Comparison of ENCODE assay signal across 8 cellular contexts in the genomic region with DNA sequence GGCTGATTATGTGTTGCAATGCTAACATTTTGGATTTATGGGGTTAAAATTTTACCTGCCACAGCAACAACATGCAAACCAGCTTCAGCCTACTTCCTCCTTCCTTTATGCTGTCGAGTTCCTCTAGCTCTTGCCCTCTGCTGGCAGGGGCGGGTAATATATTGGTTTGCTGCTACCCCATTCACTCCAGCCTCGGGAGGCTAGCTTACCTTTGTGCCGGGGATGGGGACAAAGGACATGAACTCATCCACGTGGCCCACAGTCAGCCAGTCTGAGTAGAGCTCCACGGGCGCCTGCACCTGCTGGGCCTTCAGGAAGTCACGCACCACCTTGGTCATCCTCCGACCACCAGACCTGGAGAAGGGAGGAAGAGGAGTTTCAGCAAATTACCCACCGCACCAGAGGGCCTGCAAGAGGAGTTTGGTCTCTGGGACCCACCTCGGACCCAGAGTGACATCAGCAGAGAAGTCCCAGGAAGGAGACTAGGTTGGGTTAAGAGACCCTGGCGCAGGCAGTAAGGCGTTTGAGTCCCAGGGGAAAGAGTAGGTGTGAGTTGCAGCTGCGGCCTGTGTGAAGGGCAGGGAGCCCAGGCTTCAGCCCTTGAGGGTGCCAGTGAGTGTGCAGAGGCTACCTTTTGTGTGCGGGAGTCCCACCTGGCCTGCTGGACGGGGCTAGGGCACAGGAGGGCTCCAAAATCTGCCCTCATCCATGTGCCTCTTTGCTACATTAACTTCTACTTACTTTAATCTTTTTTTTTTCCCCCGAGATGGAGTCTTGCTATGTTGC. TPM values are rescaled to one million over a fixed set of nuclear protein-coding genes. Genes with fewer than 3 reads are reported as not detected.
A peak's percentile ranks its signal among the peaks of the same experiment; 100 is the strongest.
DNase-seq lines count a peak whose midpoint lies in the region; ATAC-seq, FAIRE-seq and TF ChIP-seq lines count a peak whose summit lies in the region.

No MANE protein-coding gene starts in this region.

- TF ChIP-seq CTCF in A549 (IDR thresholded peaks at IDR 0.05): peak; percentile 25; the same call in 2 of the 3 replicates
- TF ChIP-seq CTCF in GM12872 (IDR thresholded peaks at IDR 0.05; ENCODE audit: insufficient read depth, low read depth, low read length): peak; percentile 72
- peak; percentile 87 for TF ChIP-seq CTCF in Panc1 (IDR thresholded peaks at IDR 0.05)
- TF ChIP-seq CTCF in fibroblast of pulmonary artery (IDR thresholded peaks at IDR 0.05; ENCODE audit: low read length, missing control alignments): peak; percentile 43
- TF ChIP-seq CTCF in gastroesophageal sphincter (IDR thresholded peaks at IDR 0.05): no peak
- no peak for TF ChIP-seq CTCF in kidney (IDR thresholded peaks at IDR 0.05; ENCODE audit: borderline replicate concordance, extremely low read depth, insufficient read depth)

- POLR2A ChIA-PET in A549 (lab: Yijun Ruan, JAX) (no interaction called here), Panc1 (lab: Charles Lee) (interaction anchor here (0.6 kb wide), 1 partner anchor 1114 kb away, joined by 3 read pairs; no protein-coding TSS in a partner anchor)

- H3K9ac ChIP-seq in kidney (ENCODE audit: low read length in 2 of 2): no peak overlapping the region

- TF ChIP-seq RAD21 in A549 (conservative IDR thresholded peaks at IDR 0.05 in 1 of 2, IDR thresholded peaks at IDR 0.05 in 1 of 2): peak in 1 of 2 experiments; percentile 10; a peak in 1 of 5 replicates

- H3K36me3 ChIP-seq in Panc1 (ENCODE audit: control insufficient read depth, insufficient read depth, low read length) (no peaks in the 10 kb centered on the region), gastroesophageal sphincter (no peaks in the 10 kb centered on the region), kidney (ENCODE audit: control insufficient read depth in 1 of 2, insufficient read depth in 2 of 2, low read length in 2 of 2) (no peaks in the 10 kb centered on the region)

- FAIRE-seq in A549 (lab: Jason Lieb, UNC) (no peak), kidney (lab: Jason Lieb, UNC) (no peak)

- in situ Hi-C loops in Panc1 (cut with HindIII; ENCODE audit: low pct_unique_long_range_greater_than_20kb, low sequenced_read_pairs): no loop called here

- no peak overlapping the region for H3K4me2 ChIP-seq in A549

- no peak for TF ChIP-seq EP300 in A549 (IDR thresholded peaks at IDR 0.05)
- no peak for TF ChIP-seq EP300 in gastroesophageal sphincter (IDR thresholded peaks at IDR 0.05)

- 74% methylated on average over 8 of the region's 17 CpGs for WGBS in A549 (ENCODE audit: missing lambda C conversion rate)
- WGBS in gastroesophageal sphincter (ENCODE audit: low coverage in 1 of 2), 2 donors: 77 to 84% methylated on average over 5 to 8 of the region's 17 CpGs

- TF ChIP-seq POLR2A in A549 (IDR thresholded peaks at IDR 0.05; ENCODE audit: low read length) (no peak), gastroesophageal sphincter (IDR thresholded peaks at IDR 0.05) (no peak)

- CTCF ChIA-PET in A549 (lab: Yijun Ruan, JAX) (interaction anchor here (0.7 to 1.4 kb wide), 5 partner anchors 11 to 331 kb away, joined by 3 to 4 read pairs (median 3); no protein-coding TSS in a partner anchor), Panc1 (lab: Charles Lee) (interaction anchor here (0.7 to 0.9 kb wide), 2 partner anchors 14 to 139 kb away, joined by 3 read pairs; no protein-coding TSS in a partner anchor)

- H3K4me3 ChIP-seq in A549: no peak overlapping the region
- no peak overlapping the region for H3K4me3 ChIP-seq in Panc1 (ENCODE audit: low read depth in 2 of 2, low read length in 2 of 2)
- H3K4me3 ChIP-seq in fibroblast of pulmonary artery (replicated peaks; ENCODE audit: low read depth, low read length): no peak overlapping the region
- no peak overlapping the region for H3K4me3 ChIP-seq in gastroesophageal sphincter
- no peak overlapping the region for H3K4me3 ChIP-seq in kidney (ENCODE audit: low read length in 2 of 2)

- intact Hi-C loops in Panc1 (cut with micrococcal nuclease; ENCODE audit: unreplicated experiment): loop anchor here (2.0 kb wide), 1 partner anchor 27 kb away; no protein-coding TSS in a partner anchor
- intact Hi-C loops in kidney (cut with DNase I): no loop called here

- H3K27ac ChIP-seq in A549 (no peak overlapping the region), Panc1 (ENCODE audit: low read length) (no peak overlapping the region), gastroesophageal sphincter (no peak overlapping the region), kidney (ENCODE audit: low read depth in 2 of 2, low read length in 2 of 2) (no peak overlapping the region)

- BruUV-seq in Panc1 (replicated peaks; lab: Mats Ljungman, UMichigan): no TSS peak

- no peaks in the 10 kb centered on the region for H3K9me3 ChIP-seq in A549
- H3K9me3 ChIP-seq in Panc1 (ENCODE audit: control insufficient read depth, insufficient read depth, low read depth, low read length): no peaks in the 10 kb centered on the region
- H3K9me3 ChIP-seq in gastroesophageal sphincter: no peaks in the 10 kb centered on the region
- H3K9me3 ChIP-seq in kidney (ENCODE audit: control insufficient read depth in 1 of 2, low read length in 2 of 2): no peaks in the 10 kb centered on the region

- DNase-seq in A549 (ENCODE audit: low read depth in 1 of 2, low spot score in 1 of 2) (peak; percentile 49 to 57), Panc1 (ENCODE audit: low read depth, low spot score) (no peak), fibroblast of pulmonary artery (ENCODE audit: low read depth) (peak; percentile 31), AG08396 (ENCODE audit: low spot score) (no peak), kidney (no peak)

- H3K27me3 ChIP-seq in Panc1 (ENCODE audit: control insufficient read depth, insufficient read depth, low read length) (no peaks in the 10 kb centered on the region), gastroesophageal sphincter (peaks cover 15% of the 10 kb centered on the region)

- no peaks in the 10 kb centered on the region for H3K4me1 ChIP-seq in A549
- 0 out of 2 replicates have a peak, but pooled peaks cover 2% of the 10 kb centered on the region for H3K4me1 ChIP-seq in Panc1 (ENCODE audit: control insufficient read depth, insufficient read depth, low read length)
- H3K4me1 ChIP-seq in gastroesophageal sphincter: no peaks in the 10 kb centered on the region
- no peaks in the 10 kb centered on the region for H3K4me1 ChIP-seq in kidney (ENCODE audit: control insufficient read depth in 1 of 2, insufficient read depth in 1 of 2, low read depth in 1 of 2, low read length in 2 of 2)

- ATAC-seq in A549: peak; percentile 59 to 88; a peak in 5 of 6 replicates
- ATAC-seq in Panc1: peak; percentile 89
- no peak for ATAC-seq in gastroesophageal sphincter
- no peak for ATAC-seq in GM19463 (IDR thresholded peaks at IDR 0.05; ENCODE audit: unreplicated experiment)

TF ChIP-seq in A549, 52 proteins besides CTCF, POLR2A, EP300 and RAD21 (continues in another document):
- no peak for TF ChIP-seq FOXS1 (CRISPR knock-in tag; IDR thresholded peaks at IDR 0.05)
- no peak for TF ChIP-seq PHF8 (IDR thresholded peaks at IDR 0.05; ENCODE audit: borderline replicate concordance, low read depth)
- no peak for TF ChIP-seq CHD4 (IDR thresholded peaks at IDR 0.05; ENCODE audit: borderline replicate concordance)
- TF ChIP-seq CHD2 (IDR thresholded peaks at IDR 0.05; ENCODE audit: low read length, partially characterized antibody): no peak
- TF ChIP-seq SMC3 (IDR thresholded peaks at IDR 0.05): no peak
- no peak for TF ChIP-seq ELK1 (IDR thresholded peaks at IDR 0.05; ENCODE audit: low read depth, low read length)
- TF ChIP-seq RNF2 (IDR thresholded peaks at IDR 0.05; ENCODE audit: borderline replicate concordance, low read depth): no peak
- TF ChIP-seq EHMT2 (IDR thresholded peaks at IDR 0.05; ENCODE audit: low read depth): no peak
- no peak for TF ChIP-seq HOXB5 (CRISPR knock-in tag; IDR thresholded peaks at IDR 0.05)
- no peak for TF ChIP-seq NFE2L2 (conservative IDR thresholded peaks at IDR 0.05; ENCODE audit: low read length)

RNA-seq across cellular contexts. Expression of gene SDHB, which starts 21.8 kb away (rescaled TPM):
- polyA plus RNA-seq in A549 (2011; rRNA removed): 262 and 343 TPM in 2 replicates
- 146 and 151 TPM in 2 replicates for polyA plus RNA-seq in A549 (2012; cell fraction: cytosol; rRNA removed)
- polyA plus RNA-seq in A549 (2012; cell fraction: nucleus; rRNA removed): 62.1 and 92.4 TPM in 2 replicates
- polyA plus RNA-seq in A549 (2017; fragmentation: RNase III; extraction: RNeasy Plus Mini Kit Qiagen cat#74134 plus additional on column Dnase treatment): 111 to 122 TPM (median 114 TPM) in 3 replicates
- 75.2 and 76.8 TPM in 2 replicates for polyA minus RNA-seq in A549 (2011; rRNA and poly(A)+ RNA removed)
- 212 TPM for total RNA-seq in Panc1 (2021; ENCODE audit: unreplicated experiment)
- polyA plus RNA-seq in Panc1 (2012; ENCODE audit: insufficient read length): 188 TPM
- total RNA-seq in gastroesophageal sphincter: 100 to 1,000 TPM; 103 to 118 (median 116) TPM
- 92.0 TPM for total RNA-seq in kidney
- 313 TPM for polyA plus RNA-seq in kidney (ENCODE audit: insufficient read depth, low read depth, low replicate concordance)

RNA-seq across cellular contexts. Expression of gene PADI2, which starts 43.6 kb away (rescaled TPM):
- polyA plus RNA-seq in A549 (2011; rRNA removed) (1.3 and 1.6 TPM in 2 replicates), A549 (2017; fragmentation: RNase III; extraction: RNeasy Plus Mini Kit Qiagen cat#74134 plus additional on column Dnase treatment) (1.1 to 1.5 TPM (median 1.3 TPM) in 3 replicates), kidney (ENCODE audit: insufficient read depth, low read depth, low replicate concordance) (11.7 TPM)
- polyA plus RNA-seq in A549 (2012; cell fraction: cytosol; rRNA removed): 1.0 and 1.1 TPM in 2 replicates
- polyA plus RNA-seq in A549 (2012; cell fraction: nucleus; rRNA removed): 1.5 TPM in 2 replicates
- polyA minus RNA-seq in A549 (2011; rRNA and poly(A)+ RNA removed): 2.1 and 3.8 TPM in 2 replicates
- total RNA-seq in Panc1 (2021; ENCODE audit: unreplicated experiment) (507 TPM), gastroesophageal sphincter (1 to 10 TPM in 1 of 4 donors, under 1 TPM in 3; 0.12 to 1.9 (median 0.58) TPM), kidney (6.0 TPM)
- polyA plus RNA-seq in Panc1 (2012; ENCODE audit: insufficient read length): 830 TPM

Comparison
In these comparisons a context has a peak if more than half of its experiments do, and no peak if none do; other contexts are left out.
1. ATAC-seq: peak in A549 (2 of 2) and Panc1 (single experiment); none in gastroesophageal sphincter (single experiment) and GM19463 (single experiment).
2. DNase-seq: peak in A549 (2 of 2) and fibroblast of pulmonary artery (single experiment); none in Panc1 (single experiment), AG08396 (single experiment) and kidney (single experiment).
3. CTCF ChIP-seq: peak in A549 (single experiment), GM12872 (single experiment), Panc1 (single experiment) and fibroblast of pulmonary artery (single experiment); none in gastroesophageal sphincter (0 of 4) and kidney (single experiment).
4. RNA of gene PADI2, which starts 43.6 kb away (total RNA-seq): 507 TPM in Panc1 (single experiment); 6.0 TPM in kidney (single experiment) and 0.12 to 1.9 TPM in gastroesophageal sphincter; every median in the first group is over 10 times any median in the second.